ENCODE assay signal across 7 cellular contexts in genomic region chr16:77236063-77236511, GRCh38. TPM values are rescaled to one million over a fixed set of nuclear protein-coding genes. Genes with fewer than 3 reads are reported as not detected.
DNase-seq lines count a peak whose midpoint lies in the region; ATAC-seq and TF ChIP-seq lines count a peak whose summit lies in the region.

No MANE protein-coding gene starts in this region.

- TF ChIP-seq POLR2A in sigmoid colon (IDR thresholded peaks at IDR 0.05), result no peak

- peak; percentile 18 for DNase-seq in NCI-H1436 treated with DMSO at 0.1 percent for 48 hours (lab: John Stamatoyannopoulos, UW)
- peak; percentile 58 for DNase-seq in amniotic epithelial cell (ENCODE audit: low read depth)
- DNase-seq in right cardiac atrium, result peak; percentile 85 to 93 (median 93)
- peak; percentile 91 for DNase-seq in sigmoid colon

- no peak overlapping the region for H3K27ac Mint-ChIP-seq in T-helper 1 cell treated with Interleukin-12 subunit alpha and Interleukin-12 subunit beta and Interleukin-4 antibody, amounts not matched to agents 30 μg/mL and 1 μg/mL, for 36 hours

- peaks cover 3% of the 10 kb centered on the region for H3K4me1 Mint-ChIP-seq in T-helper 1 cell treated with Interleukin-12 subunit alpha and Interleukin-12 subunit beta and Interleukin-4 antibody, amounts not matched to agents 30 μg/mL and 1 μg/mL, for 36 hours (ENCODE audit: low read depth)

- H3K36me3 ChIP-seq in sigmoid colon, result no peaks in the 10 kb centered on the region

- H3K27ac ChIP-seq in right cardiac atrium (ENCODE audit: low read length) (no peak overlapping the region), sigmoid colon (no peak overlapping the region)

- peaks cover 21% of the 10 kb centered on the region for H3K27me3 Mint-ChIP-seq in T-helper 1 cell treated with Interleukin-12 subunit alpha and Interleukin-12 subunit beta and Interleukin-4 antibody, amounts not matched to agents 30 μg/mL and 1 μg/mL, for 36 hours (ENCODE audit: low read depth)

- no peaks in the 10 kb centered on the region for H3K36me3 Mint-ChIP-seq in T-helper 1 cell treated with Interleukin-12 subunit alpha and Interleukin-12 subunit beta and Interleukin-4 antibody, amounts not matched to agents 30 μg/mL and 1 μg/mL, for 36 hours (ENCODE audit: low read depth)

- no peaks in the 10 kb centered on the region for H3K27me3 ChIP-seq in right cardiac atrium (ENCODE audit: control insufficient read depth, insufficient read depth)
- H3K27me3 ChIP-seq in sigmoid colon, result peaks cover 0 to 14% (median 0%) of the 10 kb centered on the region in 3 donors

- H3K4me1 ChIP-seq in right cardiac atrium (ENCODE audit: control insufficient read depth, insufficient read depth, low read length) (peaks cover 2% of the 10 kb centered on the region), sigmoid colon (peaks cover 0 to 5% (median 3%) of the 10 kb centered on the region in 4 donors)

- ATAC-seq in GM18502 (IDR thresholded peaks at IDR 0.05; ENCODE audit: poor library complexity, unreplicated experiment) (peak; percentile 99), HG02870 (IDR thresholded peaks at IDR 0.05; ENCODE audit: unreplicated experiment) (peak; percentile 96), right cardiac atrium (peak; percentile 97)

- H3K4me3 ChIP-seq in right cardiac atrium (ENCODE audit: low read length) (peak overlapping the region; percentile 22), sigmoid colon (no peak overlapping the region)

- H3K9me3 Mint-ChIP-seq in T-helper 1 cell treated with Interleukin-12 subunit alpha and Interleukin-12 subunit beta and Interleukin-4 antibody, amounts not matched to agents 30 μg/mL and 1 μg/mL, for 36 hours, result no peaks in the 10 kb centered on the region

- peak; percentile 97 to 99 (median 98) for TF ChIP-seq CTCF in sigmoid colon (IDR thresholded peaks at IDR 0.05)

- peak overlapping the region; percentile 21 for H3K4me3 Mint-ChIP-seq in T-helper 1 cell treated with Interleukin-12 subunit alpha and Interleukin-12 subunit beta and Interleukin-4 antibody, amounts not matched to agents 30 μg/mL and 1 μg/mL, for 36 hours

- H3K9me3 ChIP-seq in right cardiac atrium (ENCODE audit: control insufficient read depth, low read length) (no peaks in the 10 kb centered on the region), sigmoid colon (no peaks in the 10 kb centered on the region)

- intact Hi-C loops in right cardiac atrium (cut with DNase I), result loop anchor here in 3 of 4 donors (2.0 to 10.0 kb wide), 5 partner anchors 346 to 429 kb away; no protein-coding TSS in a partner anchor
- intact Hi-C loops in sigmoid colon (cut with DNase I), result loop anchor here (1.0 to 5.0 kb wide), 2 partner anchors 348 to 426 kb away; no protein-coding TSS in a partner anchor

- WGBS in right cardiac atrium, result 1% methylated on average over 21 of the region's 21 CpGs
- 1 to 2% methylated on average over 21 of the region's 21 CpGs for WGBS in sigmoid colon, 2 donors

- no peak for TF ChIP-seq EP300 in sigmoid colon (IDR thresholded peaks at IDR 0.05)

RNA-seq across cellular contexts. Expression of gene SYCE1L, which starts 36.9 kb away (rescaled TPM):
- total RNA-seq in right cardiac atrium, result 1 to 10 TPM; 2.2 to 4.5 (median 3.4) TPM
- 0.70 TPM for polyA plus RNA-seq in right cardiac atrium
- 1 to 10 TPM in 1 of 4 donors, under 1 TPM in 1, not detected in 2; 0.71 to 2.1 TPM for total RNA-seq in sigmoid colon
- 1 to 10 TPM in 2 of 3 donors, under 1 TPM in 1; 0.92 to 4.8 (median 1.2) TPM for polyA plus RNA-seq in sigmoid colon

RNA-seq across cellular contexts. Expression of gene MON1B, which starts 45.1 kb away (rescaled TPM):
- total RNA-seq in right cardiac atrium (10 to 100 TPM; 20.2 to 25.2 (median 23.2) TPM), sigmoid colon (10 to 100 TPM; 12.8 to 19.4 (median 13.5) TPM)
- polyA plus RNA-seq in right cardiac atrium (9.1 TPM), sigmoid colon (10 to 100 TPM; 12.0 to 38.6 (median 16.6) TPM)

Comparison
In these comparisons a context has a peak if more than half of its experiments do, and no peak if none do; other contexts are left out.
1. DNase-seq: peak in every context shown above with its lines; median percentile 93 in right cardiac atrium; 91 in sigmoid colon; 58 in amniotic epithelial cell; 18 in NCI-H1436 treated with DMSO at 0.1 percent for 48 hours.